8 cellular contexts compared by ENCODE assay signal in genomic region chr17:17783121-17783824, GRCh38.
DNase-seq lines count a peak whose midpoint lies in the region; ATAC-seq lines count a peak whose summit lies in the region.

No MANE protein-coding gene starts in this region.

- H3K36me3 Mint-ChIP-seq in stimulated activated memory B cell treated with anti-CD40 and anti-IgM and Interleukin-4, amounts not matched to agents 10 μg/mL and 1 μg/mL and 100 μg/mL, for 72 hours, result no peaks in the 10 kb centered on the region

- H3K27ac Mint-ChIP-seq in stimulated activated memory B cell treated with anti-CD40 and anti-IgM and Interleukin-4, amounts not matched to agents 10 μg/mL and 1 μg/mL and 100 μg/mL, for 72 hours, result peak overlapping the region; percentile 76

- peak; percentile 72 for ATAC-seq in stimulated activated memory B cell treated with anti-CD40 and anti-IgM and Interleukin-4, amounts not matched to agents 10 μg/mL and 1 μg/mL and 100 μg/mL, for 72 hours

- H3K27me3 Mint-ChIP-seq in stimulated activated memory B cell treated with anti-CD40 and anti-IgM and Interleukin-4, amounts not matched to agents 10 μg/mL and 1 μg/mL and 100 μg/mL, for 72 hours, result peaks cover 10% of the 10 kb centered on the region

- peak overlapping the region; percentile 84 for H3K4me3 Mint-ChIP-seq in stimulated activated memory B cell treated with anti-CD40 and anti-IgM and Interleukin-4, amounts not matched to agents 10 μg/mL and 1 μg/mL and 100 μg/mL, for 72 hours

- DNase-seq in DMS53 (lab: John Stamatoyannopoulos, UW) (peak; percentile 73), DMS53 treated with DMSO at 0.1 percent for 48 hours (lab: John Stamatoyannopoulos, UW; ENCODE audit: unreplicated experiment) (no peak), NCI-H2029 (lab: John Stamatoyannopoulos, UW) (peak; percentile 46), midbrain (lab: John Stamatoyannopoulos, UW) (peak; percentile 72), epidermal melanocyte (ENCODE audit: insufficient read length, low spot score) (no peak)
- DNase-seq in activated CD4-positive, alpha-beta T cell treated with anti-CD3 and anti-CD28 coated beads, Interleukin-2, amount 50 U/mL, for 48 hours, result peak; percentile 60 to 63
- DNase-seq in effector CD8-positive, alpha-beta T cell (lab: John Stamatoyannopoulos, UW), result peak; percentile 38

- H3K9me3 Mint-ChIP-seq in stimulated activated memory B cell treated with anti-CD40 and anti-IgM and Interleukin-4, amounts not matched to agents 10 μg/mL and 1 μg/mL and 100 μg/mL, for 72 hours, result no peaks in the 10 kb centered on the region

- peaks cover 43% of the 10 kb centered on the region for H3K4me1 Mint-ChIP-seq in stimulated activated memory B cell treated with anti-CD40 and anti-IgM and Interleukin-4, amounts not matched to agents 10 μg/mL and 1 μg/mL and 100 μg/mL, for 72 hours

Comparison
In these comparisons a context has a peak if more than half of its experiments do, and no peak if none do; other contexts are left out.
1. DNase-seq: peak in DMS53 (single experiment), NCI-H2029 (single experiment), activated CD4-positive, alpha-beta T cell treated with anti-CD3 and anti-CD28 coated beads, Interleukin-2, amount 50 U/mL, for 48 hours (2 of 2), effector CD8-positive, alpha-beta T cell (single experiment) and midbrain (single experiment); none in DMS53 treated with DMSO at 0.1 percent for 48 hours (single experiment) and epidermal melanocyte (single experiment).